Comparison of ENCODE assay signal across 23 cellular contexts in the genomic region with DNA sequence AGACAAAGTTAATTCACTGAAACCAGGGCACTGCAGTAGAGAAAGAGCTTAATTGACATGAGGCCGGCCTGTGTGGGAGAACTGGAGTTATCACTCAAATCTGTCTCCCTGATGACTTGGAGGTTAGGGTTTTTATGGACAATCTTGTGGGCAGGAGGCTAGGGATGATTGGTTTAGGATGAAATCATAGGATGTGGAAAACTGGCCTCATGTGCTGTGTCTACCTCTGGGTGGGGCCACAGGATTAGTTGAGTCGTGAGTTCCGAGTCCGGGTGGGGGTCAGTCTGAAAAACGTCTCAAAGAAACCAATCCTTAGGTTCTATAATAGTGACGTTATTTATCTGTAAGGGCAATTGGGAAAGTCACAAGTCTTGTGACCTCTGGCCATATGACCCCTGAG.
"Had no signal": no experiment of that assay in that cellular context is flagged by ENCODE, and none has a peak within 500 bp of the region (broad histone marks: within the 10 kb centered on the region; RNA-seq: fewer than 3 reads in every experiment).

No MANE protein-coding gene starts in this region.

- H3K9me3 Mint-ChIP-seq: stimulated activated effector memory CD8-positive, alpha-beta T cell treated with anti-CD3 and anti-CD28 coated beads, Interleukin-12 subunit alpha, Interleukin-12 subunit beta, amount 100 ng/mL, for 72 hours had no signal

- H3K4me1 ChIP-seq: gastrocnemius medialis, upper lobe of right lung had no signal

- H3K4me3 ChIP-seq: dorsolateral prefrontal cortex, gastrocnemius medialis, lung, prostate gland, right lobe of liver, suprapubic skin, thyroid gland, upper lobe of right lung had no signal

- H3K9me3 ChIP-seq: gastrocnemius medialis, prostate gland, right lobe of liver, suprapubic skin, thyroid gland, upper lobe of right lung had no signal

- H3K9ac ChIP-seq: parathyroid adenoma had no signal

- H3K4me3 Mint-ChIP-seq: natural killer cell treated with Interleukin-12 subunit alpha and Interleukin-12 subunit beta and Interleukin-15 and Interleukin-18, amount 100 ng/mL, for 72 hours; stimulated activated effector memory CD8-positive, alpha-beta T cell treated with anti-CD3 and anti-CD28 coated beads, Interleukin-12 subunit alpha, Interleukin-12 subunit beta, amount 100 ng/mL, for 72 hours had no signal

- H2AFZ ChIP-seq: parathyroid adenoma had no signal

- H3K79me2 ChIP-seq: parathyroid adenoma had no signal

- H3K27ac Mint-ChIP-seq: natural killer cell treated with Interleukin-12 subunit alpha and Interleukin-12 subunit beta and Interleukin-15 and Interleukin-18, amount 100 ng/mL, for 72 hours; stimulated activated effector memory CD8-positive, alpha-beta T cell treated with anti-CD3 and anti-CD28 coated beads, Interleukin-12 subunit alpha, Interleukin-12 subunit beta, amount 100 ng/mL, for 72 hours had no signal

- DNase-seq: cortex of kidney; dorsolateral prefrontal cortex; effector CD8-positive, alpha-beta T cell; gastrocnemius medialis; left colon; left ventricle myocardium superior; mesenchymal stem cell; midbrain; occipital lobe; retina; right lobe of liver; stimulated activated CD4-positive, alpha-beta T cell treated with anti-CD3 and anti-CD28 coated beads, Interleukin-4, amount 100 ng/mL, for 1 hour; stimulated activated CD8-positive, alpha-beta memory T cell treated with anti-CD3 and anti-CD28 coated beads, Interleukin-4, amount 100 ng/mL, for 48 hours; stimulated activated naive CD8-positive, alpha-beta T cell treated with anti-CD3 and anti-CD28 coated beads, Interleukin-15, Interleukin-2, amounts not matched to agents 100 U/mL and 50 U/mL, for 24 hours; thyroid gland; upper lobe of right lung had no signal

- H3K27me3 ChIP-seq: dorsolateral prefrontal cortex, gastrocnemius medialis, right lobe of liver, suprapubic skin, thyroid gland, upper lobe of right lung had no signal

- H3K36me3 ChIP-seq: gastrocnemius medialis, prostate gland, right lobe of liver, suprapubic skin, thyroid gland, upper lobe of right lung had no signal

- ATAC-seq: esophagus mucosa; gastrocnemius medialis; left colon; left ventricle myocardium superior; natural killer cell treated with Interleukin-12 subunit alpha and Interleukin-12 subunit beta and Interleukin-15 and Interleukin-18, amount 100 ng/mL, for 72 hours; right lobe of liver; stimulated activated effector memory CD8-positive, alpha-beta T cell treated with anti-CD3 and anti-CD28 coated beads, Interleukin-12 subunit alpha, Interleukin-12 subunit beta, amount 100 ng/mL, for 72 hours; stimulated activated naive CD8-positive, alpha-beta T cell treated with anti-CD3 and anti-CD28 coated beads, Interleukin-15, Interleukin-2, amounts not matched to agents 100 U/mL and 50 U/mL, for 24 hours; upper lobe of right lung had no signal

- H3K36me3 Mint-ChIP-seq: natural killer cell treated with Interleukin-12 subunit alpha and Interleukin-12 subunit beta and Interleukin-15 and Interleukin-18, amount 100 ng/mL, for 72 hours; stimulated activated effector memory CD8-positive, alpha-beta T cell treated with anti-CD3 and anti-CD28 coated beads, Interleukin-12 subunit alpha, Interleukin-12 subunit beta, amount 100 ng/mL, for 72 hours had no signal

- H3K27ac ChIP-seq: dorsolateral prefrontal cortex, gastrocnemius medialis, parathyroid adenoma, prostate gland, right lobe of liver, suprapubic skin, thyroid gland, upper lobe of right lung had no signal

- H3K27me3 Mint-ChIP-seq: natural killer cell treated with Interleukin-12 subunit alpha and Interleukin-12 subunit beta and Interleukin-15 and Interleukin-18, amount 100 ng/mL, for 72 hours had no signal

- H3K4me1 Mint-ChIP-seq: stimulated activated effector memory CD8-positive, alpha-beta T cell treated with anti-CD3 and anti-CD28 coated beads, Interleukin-12 subunit alpha, Interleukin-12 subunit beta, amount 100 ng/mL, for 72 hours had no signal
